In the genomic region with DNA sequence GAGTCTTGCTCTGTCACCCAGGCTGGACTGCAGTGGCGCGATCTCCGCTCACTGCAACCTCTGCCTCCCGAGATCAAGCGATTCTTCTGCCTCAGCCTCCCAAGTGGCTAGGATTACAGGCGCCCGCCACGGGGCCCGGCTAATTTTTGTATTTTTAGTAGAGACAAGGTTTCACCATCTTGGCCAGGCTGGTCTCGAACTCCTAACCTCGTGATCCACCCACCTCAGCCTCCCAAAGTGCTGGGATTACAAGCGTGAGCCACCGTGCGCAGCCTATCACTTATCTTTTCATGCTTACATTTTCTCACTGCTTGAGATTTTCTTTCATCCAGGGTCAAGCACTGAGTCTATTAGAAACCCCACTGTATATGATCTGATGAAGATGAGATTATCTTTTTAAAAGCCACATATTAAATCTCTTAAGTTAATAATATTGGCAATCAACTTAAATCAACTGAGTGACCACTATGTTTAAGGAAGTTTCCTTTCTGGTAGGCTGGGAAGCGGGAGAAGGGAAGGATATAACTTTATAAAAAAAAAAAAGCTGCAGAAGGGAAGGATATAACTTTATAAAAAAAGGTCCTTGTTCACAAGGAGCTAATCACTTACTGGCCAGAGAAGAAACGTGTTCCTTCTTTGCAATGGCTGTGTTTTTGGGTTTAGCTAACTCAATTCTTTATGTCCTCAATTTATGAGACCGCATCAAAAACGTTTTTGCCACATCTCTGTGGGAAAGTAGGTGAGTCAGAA, we compare ENCODE assay signal across 8 cellular contexts. TPM values are rescaled to one million over a fixed set of nuclear protein-coding genes. Genes with fewer than 3 reads are reported as not detected.
DNase-seq lines count a peak whose midpoint lies in the region; ATAC-seq, FAIRE-seq and TF ChIP-seq lines count a peak whose summit lies in the region.

No MANE protein-coding gene starts in this region.

- no peak for ATAC-seq in activated T-cell treated with anti-CD3 and anti-CD28 coated beads, Interleukin-2, amount 50 U/mL, for 4 hours
- no peak for ATAC-seq in activated CD8-positive, alpha-beta T cell treated with anti-CD3 and anti-CD28 coated beads, Interleukin-2, amount 10 ng/mL, durations not matched to agents 7 days and 5 days
- no peak for ATAC-seq in HepG2
- no peak for ATAC-seq in GM18873 (IDR thresholded peaks at IDR 0.05; ENCODE audit: low FRiP score, unreplicated experiment)

- peaks cover 9% of the 10 kb centered on the region for H4K20me1 ChIP-seq in HepG2 (ENCODE audit: insufficient read depth, low read length)

- H3K9me3 ChIP-seq in HepG2 (ENCODE audit: low read length) (no peaks in the 10 kb centered on the region), transverse colon (no peaks in the 10 kb centered on the region)

- no peak for DNase-seq in activated T-cell treated with anti-CD3 and anti-CD28 coated beads, Interleukin-2, amount 50 U/mL, for 4 hours
- DNase-seq in activated T-cell treated with anti-CD3 and anti-CD28 coated beads for 4 hours: no peak
- peak; percentile 17 for DNase-seq in activated CD8-positive, alpha-beta T cell treated with anti-CD3 and anti-CD28 coated beads, Interleukin-2, amount 10 ng/mL, durations not matched to agents 7 days and 5 days
- no peak for DNase-seq in HepG2 (ENCODE audit: low spot score)
- no peak for DNase-seq in transverse colon
- DNase-seq in SK-N-DZ (ENCODE audit: low spot score): no peak
- no peak for DNase-seq in Calu3

- H3K27ac Mint-ChIP-seq in activated CD8-positive, alpha-beta T cell treated with anti-CD3 and anti-CD28 coated beads, Interleukin-2, amount 10 ng/mL, durations not matched to agents 7 days and 5 days: peak overlapping the region; percentile 100
- H3K27ac Mint-ChIP-seq in Calu3 (ENCODE audit: unreplicated experiment): no peak overlapping the region

- H3K9ac ChIP-seq in HepG2 (ENCODE audit: insufficient read depth, low read depth, low read length): peak overlapping the region; percentile 92

- CTCF ChIA-PET in activated CD8-positive, alpha-beta T cell treated with anti-CD3 and anti-CD28 coated beads, Interleukin-2, amount 10 ng/mL, durations not matched to agents 7 days and 5 days (lab: Charles Lee): interaction anchor here (1.2 to 3.1 kb wide), 8 partner anchors 11 to 582 kb away, joined by 3 to 22 read pairs (median 8); a partner anchor contains a TSS
- CTCF ChIA-PET in HepG2 (lab: Yijun Ruan, JAX; ENCODE audit: low intra/inter-chr PET ratio, low total read pairs) (no interaction called here), Calu3 (lab: Charles Lee) (interaction anchor here (0.9 to 1.7 kb wide), 3 partner anchors 11 to 19 kb away, joined by 3 to 6 read pairs (median 5); no protein-coding TSS in a partner anchor)

- H3K9me3 Mint-ChIP-seq in activated T-cell treated with anti-CD3 and anti-CD28 coated beads, Interleukin-2, amount 50 U/mL, for 4 hours: no peaks in the 10 kb centered on the region
- no peaks in the 10 kb centered on the region for H3K9me3 Mint-ChIP-seq in activated CD8-positive, alpha-beta T cell treated with anti-CD3 and anti-CD28 coated beads, Interleukin-2, amount 10 ng/mL, durations not matched to agents 7 days and 5 days (ENCODE audit: insufficient read depth)
- no peaks in the 10 kb centered on the region for H3K9me3 Mint-ChIP-seq in Calu3 (ENCODE audit: low read depth, unreplicated experiment)

- POLR2A ChIA-PET in activated CD8-positive, alpha-beta T cell treated with anti-CD3 and anti-CD28 coated beads, Interleukin-2, amount 10 ng/mL, durations not matched to agents 7 days and 5 days (lab: Charles Lee): interaction anchor here (1.0 to 2.8 kb wide), 7 partner anchors 11 to 766 kb away, joined by 3 to 42 read pairs (median 5); a partner anchor contains a TSS
- POLR2A ChIA-PET in HepG2 (lab: Yijun Ruan, JAX): interaction anchor here (2.2 to 3.3 kb wide), 5 partner anchors 11 to 60 kb away, joined by 6 to 184 read pairs (median 28); a partner anchor contains a TSS

- H3K36me3 ChIP-seq in HepG2 (replicated peaks in 1 of 2; ENCODE audit: control insufficient read depth in 1 of 2, insufficient read depth in 2 of 2, low read length in 2 of 2) (no peaks in the 10 kb centered on the region), transverse colon (peaks cover 0 to 16% (median 0%) of the 10 kb centered on the region in 4 donors)

- WGBS in HepG2 (ENCODE audit: low lambda C conversion rate): 7% methylated on average over 18 of the region's 18 CpGs
- 57 to 87% methylated on average over 5 to 18 of the region's 18 CpGs for WGBS in transverse colon (ENCODE audit: low coverage in 1 of 2), 2 donors

- TF ChIP-seq EP300 in HepG2 (IDR thresholded peaks at IDR 0.05; ENCODE audit: low read depth in 2 of 2, low read length in 2 of 2) (no peak), HepG2 (CRISPR knock-in tag; IDR thresholded peaks at IDR 0.05; ENCODE audit: borderline replicate concordance) (no peak), transverse colon (IDR thresholded peaks at IDR 0.05; ENCODE audit: low read depth) (no peak)

- intact Hi-C loops in HepG2 (cut with micrococcal nuclease; ENCODE audit: unreplicated experiment): loop anchor here (1.0 to 5.0 kb wide), 2 partner anchors 60 to 194 kb away; a partner anchor contains a TSS
- intact Hi-C loops in transverse colon (cut with DNase I; ENCODE audit: low total_unique reads): no loop called here
- intact Hi-C loops in Calu3 (cut with micrococcal nuclease; ENCODE audit: unreplicated experiment): loop anchor here (5.0 kb wide), 1 partner anchor 59 kb away; a partner anchor contains a TSS

- in situ Hi-C loops in HepG2 (cut with HindIII; ENCODE audit: extremely low pct_ligation_motif_present, low pct_unique_long_range_greater_than_20kb): loop anchor here (5.0 kb wide), 1 partner anchor 59 kb away; a partner anchor contains a TSS
- in situ Hi-C loops in transverse colon (cut with MboI; ENCODE audit: low pct_ligation_motif_present in 1 of 4, low pct_unique_long_range_greater_than_20kb in 1 of 4, low sequenced_read_pairs in 3 of 4): no loop called here

- peak overlapping the region; percentile 88 for H3K4me2 ChIP-seq in HepG2 (ENCODE audit: low read depth, low read length)

- H2AFZ ChIP-seq in HepG2 (ENCODE audit: low read length): no peak overlapping the region

- peaks cover 15% of the 10 kb centered on the region for H3K36me3 Mint-ChIP-seq in activated T-cell treated with anti-CD3 and anti-CD28 coated beads, Interleukin-2, amount 50 U/mL, for 4 hours (ENCODE audit: insufficient read depth)
- H3K36me3 Mint-ChIP-seq in activated CD8-positive, alpha-beta T cell treated with anti-CD3 and anti-CD28 coated beads, Interleukin-2, amount 10 ng/mL, durations not matched to agents 7 days and 5 days (ENCODE audit: low read depth): peaks cover 29% of the 10 kb centered on the region
- peaks cover 36% of the 10 kb centered on the region for H3K36me3 Mint-ChIP-seq in Calu3 (ENCODE audit: insufficient read depth, unreplicated experiment)

- peaks cover 0 to 5% of the 10 kb centered on the region in 2 experiments; a peak in 1 of 5 replicates for H3K27me3 ChIP-seq in HepG2 (ENCODE audit: control insufficient read depth in 1 of 2, insufficient read depth in 2 of 2, low read length in 2 of 2)
- no peaks in the 10 kb centered on the region for H3K27me3 ChIP-seq in transverse colon

- peak overlapping the region; percentile 97 for H3K4me3 Mint-ChIP-seq in activated T-cell treated with anti-CD3 and anti-CD28 coated beads, Interleukin-2, amount 50 U/mL, for 4 hours
- H3K4me3 Mint-ChIP-seq in activated CD8-positive, alpha-beta T cell treated with anti-CD3 and anti-CD28 coated beads, Interleukin-2, amount 10 ng/mL, durations not matched to agents 7 days and 5 days: peak overlapping the region; percentile 91
- H3K4me3 Mint-ChIP-seq in Calu3 (ENCODE audit: low read depth, unreplicated experiment): no peak overlapping the region

- no TSS peak for BruUV-seq in HepG2 (replicated peaks; lab: Mats Ljungman, UMichigan)
- no TSS peak for BruUV-seq in Calu3 (replicated peaks; lab: Mats Ljungman, UMichigan)

- no peaks in the 10 kb centered on the region for H3K27me3 Mint-ChIP-seq in activated T-cell treated with anti-CD3 and anti-CD28 coated beads, Interleukin-2, amount 50 U/mL, for 4 hours (ENCODE audit: low read depth)
- no peaks in the 10 kb centered on the region for H3K27me3 Mint-ChIP-seq in activated CD8-positive, alpha-beta T cell treated with anti-CD3 and anti-CD28 coated beads, Interleukin-2, amount 10 ng/mL, durations not matched to agents 7 days and 5 days (ENCODE audit: low read depth)
- no peaks in the 10 kb centered on the region for H3K27me3 Mint-ChIP-seq in Calu3 (ENCODE audit: unreplicated experiment)

- TF ChIP-seq CTCF in HepG2 (CRISPR knock-in tag; IDR thresholded peaks at IDR 0.05) (no peak), transverse colon (IDR thresholded peaks at IDR 0.05) (no peak), Calu3 (IDR thresholded peaks at IDR 0.05; ENCODE audit: unreplicated experiment) (no peak)

- H3K4me3 ChIP-seq in HepG2 (replicated peaks in 1 of 3; ENCODE audit: insufficient read depth in 1 of 3, low read depth in 2 of 3, low read length in 3 of 3) (peak overlapping the region; percentile 82 to 93 (median 88)), transverse colon (peak overlapping the region in 3 of 4 donors; percentile 76 to 95 (median 89))

- H3K79me2 ChIP-seq in HepG2 (ENCODE audit: insufficient read depth, low read length): peaks cover 58% of the 10 kb centered on the region

- TF ChIP-seq RAD21 in HepG2 (CRISPR knock-in tag; IDR thresholded peaks at IDR 0.05): no peak

- FAIRE-seq in HepG2 (lab: Jason Lieb, UNC): no peak

- peaks cover 20% of the 10 kb centered on the region for H3K4me1 ChIP-seq in HepG2 (ENCODE audit: insufficient read depth, low read length)
- peaks cover 7 to 39% (median 19%) of the 10 kb centered on the region in 4 donors for H3K4me1 ChIP-seq in transverse colon

- peaks cover 20% of the 10 kb centered on the region for H3K4me1 Mint-ChIP-seq in activated T-cell treated with anti-CD3 and anti-CD28 coated beads, Interleukin-2, amount 50 U/mL, for 4 hours (ENCODE audit: low read depth)
- peaks cover 33% of the 10 kb centered on the region for H3K4me1 Mint-ChIP-seq in activated CD8-positive, alpha-beta T cell treated with anti-CD3 and anti-CD28 coated beads, Interleukin-2, amount 10 ng/mL, durations not matched to agents 7 days and 5 days (ENCODE audit: low read depth)
- H3K4me1 Mint-ChIP-seq in Calu3 (ENCODE audit: low read depth, unreplicated experiment): no peaks in the 10 kb centered on the region

- TF ChIP-seq POLR2A in HepG2 (IDR thresholded peaks at IDR 0.05; ENCODE audit: insufficient read depth in 1 of 2, low read depth in 2 of 2, low read length in 2 of 2) (no peak), transverse colon (IDR thresholded peaks at IDR 0.05) (no peak)

- peak overlapping the region; percentile 99 for H3K27ac ChIP-seq in HepG2 (ENCODE audit: extremely low read length, insufficient read depth, low read length)
- H3K27ac ChIP-seq in transverse colon: peak overlapping the region; percentile 99 to 100 (median 100)

RNA-seq across cellular contexts. Expression of a gene that starts 1.3 kb away (rescaled TPM):
- 100 to 1,000 TPM; 111 to 129 (median 127) TPM for total RNA-seq in activated T-cell treated with anti-CD3 and anti-CD28 coated beads, Interleukin-2, amount 50 U/mL, for 4 hours
- total RNA-seq in activated CD8-positive, alpha-beta T cell treated with anti-CD3 and anti-CD28 coated beads, Interleukin-2, amount 10 ng/mL, durations not matched to agents 7 days and 5 days: 100 to 1,000 TPM; 213 to 234 TPM
- 314 and 466 TPM in 2 replicates for total RNA-seq in HepG2 (2016; rRNA removed; fragmentation: Illumina TruSeq; extraction: Trizol)
- 106 and 114 TPM in 2 replicates for total RNA-seq in HepG2 (2016; cell fraction: cytosol; rRNA removed; fragmentation: Illumina TruSeq; extraction: Trizol; ENCODE audit: low read depth)
- total RNA-seq in HepG2 (2016; cell fraction: insoluble cytoplasmic fraction; rRNA removed; fragmentation: Illumina TruSeq; extraction: Trizol): 318 and 433 TPM in 2 replicates
- 152 and 204 TPM in 2 replicates for total RNA-seq in HepG2 (2016; cell fraction: membrane; rRNA removed; fragmentation: Illumina TruSeq; extraction: Trizol)
- 480 and 515 TPM in 2 replicates for total RNA-seq in HepG2 (2016; cell fraction: nucleus; rRNA removed; fragmentation: Illumina TruSeq; extraction: Trizol)
- 23.9 and 29.3 TPM in 2 replicates for polyA plus RNA-seq in HepG2 (2011; rRNA removed)
- 8.1 and 12.2 TPM in 2 replicates for polyA plus RNA-seq in HepG2 (2011; cell fraction: cytosol; rRNA removed)
- 21.1 and 35.5 TPM in 2 replicates for polyA plus RNA-seq in HepG2 (2011; cell fraction: nucleus; rRNA removed)
- polyA plus RNA-seq in HepG2 (2012): 29.6 and 57.6 TPM in 2 replicates
- polyA plus RNA-seq in HepG2 (2016; cell fraction: cytosol; fragmentation: Illumina TruSeq; extraction: Trizol; ENCODE audit: low read depth): 20.1 and 21.0 TPM in 2 replicates
- 174 and 187 TPM in 2 replicates for polyA plus RNA-seq in HepG2 (2016; cell fraction: insoluble cytoplasmic fraction; fragmentation: Illumina TruSeq; extraction: Trizol; ENCODE audit: low read depth)
- 57.3 and 58.5 TPM in 2 replicates for polyA plus RNA-seq in HepG2 (2016; cell fraction: membrane; fragmentation: Illumina TruSeq; extraction: Trizol; ENCODE audit: low read depth)
- 472 and 516 TPM in 2 replicates for polyA plus RNA-seq in HepG2 (2016; cell fraction: nucleus; fragmentation: Illumina TruSeq; extraction: Trizol; ENCODE audit: insufficient read depth, low read depth)
- polyA minus RNA-seq in HepG2 (2011; rRNA and poly(A)+ RNA removed; ENCODE audit: low replicate concordance): 42.3 and 54.4 TPM in 2 replicates
- polyA minus RNA-seq in HepG2 (2011; cell fraction: cytosol; rRNA and poly(A)+ RNA removed): 71.4 and 82.9 TPM in 2 replicates
- 248 and 279 TPM in 2 replicates for polyA minus RNA-seq in HepG2 (2011; cell fraction: nucleus; rRNA and poly(A)+ RNA removed)
- 100 to 1,000 TPM in 3 of 4 donors, 10 to 100 TPM in 1; 45.7 to 291 (median 220) TPM for total RNA-seq in transverse colon
- 23.7 and 34.1 TPM in 2 replicates for polyA plus RNA-seq in SK-N-DZ (2014; cell fraction: cytosol; rRNA removed)
- polyA plus RNA-seq in SK-N-DZ (2014; cell fraction: nucleus; rRNA removed): 15.9 and 18.8 TPM in 2 replicates
- 97.1 and 101 TPM in 2 replicates for total RNA-seq in Calu3 (2022)
